15 cellular contexts compared by ENCODE assay signal in the genomic region with DNA sequence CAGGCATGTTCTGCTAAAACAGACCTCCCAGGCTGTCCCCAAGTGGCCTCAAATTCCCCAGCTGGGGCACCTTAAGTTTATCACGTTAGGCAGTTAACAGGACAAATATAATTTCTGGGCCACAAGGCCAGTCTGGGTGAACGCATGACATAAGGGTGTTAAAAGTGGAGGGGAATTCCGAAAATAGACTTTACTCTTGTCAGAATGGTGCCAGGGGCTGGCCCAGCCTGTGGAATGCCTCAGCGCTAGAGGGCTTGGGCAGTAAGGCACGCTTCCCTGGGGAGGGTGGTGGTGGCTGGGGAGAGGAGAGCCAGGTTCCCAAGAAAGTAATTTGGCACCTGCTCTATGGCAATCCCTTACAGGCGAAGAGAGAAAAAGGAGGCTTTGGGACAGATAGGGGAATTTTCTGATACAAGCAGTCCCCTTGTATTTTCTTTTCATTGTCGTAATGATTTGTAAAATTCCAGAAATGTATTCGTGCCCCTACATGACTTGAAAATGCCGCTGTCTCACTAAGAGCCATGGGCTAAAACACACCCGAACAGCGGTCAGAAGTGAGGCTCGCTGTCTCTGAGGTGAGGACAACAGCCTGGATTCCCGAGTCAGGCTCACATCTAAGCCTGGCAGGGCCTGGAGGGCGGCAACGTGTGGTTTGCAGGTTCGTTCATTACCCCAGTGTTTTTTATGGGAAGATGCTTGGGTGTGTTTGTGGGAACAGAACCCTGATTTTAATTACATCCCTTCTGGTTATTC.
A peak's percentile ranks its signal among the peaks of the same experiment; 100 is the strongest.
DNase-seq lines count a peak whose midpoint lies in the region; ATAC-seq and TF ChIP-seq lines count a peak whose summit lies in the region.
"Had no signal": no experiment of that assay in that cellular context is flagged by ENCODE, and none has a peak within 500 bp of the region (broad histone marks: within the 10 kb centered on the region; RNA-seq: fewer than 3 reads in every experiment).

No MANE protein-coding gene starts in this region.

- H3K9me3 ChIP-seq in left ventricle myocardium inferior (replicated peaks): no peaks in the 10 kb centered on the region
- H3K9me3 ChIP-seq: testis had no signal

- H3K27ac Mint-ChIP-seq in activated T-cell treated with anti-CD3 and anti-CD28 coated beads, Interleukin-2, amount 50 U/mL, for 24 hours: no peak overlapping the region
- H3K27ac Mint-ChIP-seq: activated naive CD8-positive, alpha-beta T cell had no signal

- no peaks in the 10 kb centered on the region for H3K27me3 Mint-ChIP-seq in activated T-cell treated with anti-CD3 and anti-CD28 coated beads, Interleukin-2, amount 50 U/mL, for 24 hours

- H3K36me3 Mint-ChIP-seq in activated T-cell treated with anti-CD3 and anti-CD28 coated beads, Interleukin-2, amount 50 U/mL, for 24 hours (ENCODE audit: low read depth): no peaks in the 10 kb centered on the region
- H3K36me3 Mint-ChIP-seq: activated naive CD8-positive, alpha-beta T cell had no signal

- peak overlapping the region; percentile 2 for H3K27ac ChIP-seq in left ventricle myocardium inferior (replicated peaks)
- H3K27ac ChIP-seq: testis had no signal

- no peak for TF ChIP-seq CTCF in left ventricle myocardium inferior (IDR thresholded peaks at IDR 0.05; ENCODE audit: borderline replicate concordance)

- DNase-seq in left ventricle myocardium inferior (peak; percentile 47), renal cortical epithelial cell (ENCODE audit: low read depth) (peak; percentile 2), NCI-H748 treated with DMSO at 0.1 percent for 48 hours (lab: John Stamatoyannopoulos, UW) (no peak)
- DNase-seq in activated T-cell treated with anti-CD3 and anti-CD28 coated beads, Interleukin-2, amount 50 U/mL, for 24 hours: no peak
- DNase-seq: activated CD4-positive, CD25-positive, alpha-beta regulatory T cell treated with anti-CD3 and anti-CD28 coated beads, Interleukin-2, amount 50 U/mL, for 72 hours; AML-193; EL; NCI-H146; NCI-H524; testis had no signal

- no peaks in the 10 kb centered on the region for H3K9me3 Mint-ChIP-seq in activated T-cell treated with anti-CD3 and anti-CD28 coated beads, Interleukin-2, amount 50 U/mL, for 24 hours

- H3K4me1 Mint-ChIP-seq in activated T-cell treated with anti-CD3 and anti-CD28 coated beads, Interleukin-2, amount 50 U/mL, for 24 hours (ENCODE audit: low read depth): peaks cover 9% of the 10 kb centered on the region

- H3K4me1 ChIP-seq in left ventricle myocardium inferior: peaks cover 20% of the 10 kb centered on the region
- H3K4me1 ChIP-seq: testis had no signal

- H3K4me3 Mint-ChIP-seq in activated T-cell treated with anti-CD3 and anti-CD28 coated beads, Interleukin-2, amount 50 U/mL, for 24 hours: no peak overlapping the region
- H3K4me3 Mint-ChIP-seq: activated naive CD8-positive, alpha-beta T cell had no signal

- H3K27me3 ChIP-seq in left ventricle myocardium inferior (ENCODE audit: low read depth): no peaks in the 10 kb centered on the region
- H3K27me3 ChIP-seq: testis had no signal

- no peak overlapping the region for H3K4me3 ChIP-seq in left ventricle myocardium inferior
- H3K4me3 ChIP-seq: testis had no signal

- intact Hi-C loops in left ventricle myocardium inferior (cut with micrococcal nuclease): no loop called here

- H3K36me3 ChIP-seq in left ventricle myocardium inferior: no peaks in the 10 kb centered on the region

- ATAC-seq in GM18511 (IDR thresholded peaks at IDR 0.05; ENCODE audit: unreplicated experiment) (peak; percentile 87), HG03442 (IDR thresholded peaks at IDR 0.05; ENCODE audit: unreplicated experiment) (peak; percentile 81), HG03097 (IDR thresholded peaks at IDR 0.05; ENCODE audit: low FRiP score, unreplicated experiment) (no peak), HG03159 (IDR thresholded peaks at IDR 0.05; ENCODE audit: unreplicated experiment) (no peak)

Comparison
In these comparisons a context has a peak if more than half of its experiments do, and no peak if none do; other contexts are left out.
1. ATAC-seq: peak in GM18511 (single experiment) and HG03442 (single experiment); none in HG03097 (single experiment) and HG03159 (single experiment).
2. DNase-seq: peak in left ventricle myocardium inferior (single experiment) and renal cortical epithelial cell (single experiment); none in activated T-cell treated with anti-CD3 and anti-CD28 coated beads, Interleukin-2, amount 50 U/mL, for 24 hours (single experiment) and NCI-H748 treated with DMSO at 0.1 percent for 48 hours (single experiment).